Comparison of ENCODE assay signal across 8 cellular contexts in genomic region chr2:203190547-203190946, GRCh38. TPM values are rescaled to one million over a fixed set of nuclear protein-coding genes. Genes with fewer than 3 reads are reported as not detected.
DNase-seq lines count a peak whose midpoint lies in the region; ATAC-seq, FAIRE-seq and TF ChIP-seq lines count a peak whose summit lies in the region.
"Not testable (repeated sequence)": the region's sequence is repeated elsewhere in the genome, so short reads cannot be mapped to it uniquely, and the experiment has no call there.

No MANE protein-coding gene starts in this region.

- not testable (repeated sequence) for DNase-seq in A549 (ENCODE audit: low read depth in 1 of 2, low spot score in 1 of 2); Caco-2; activated naive CD8-positive, alpha-beta T cell treated with anti-CD3 and anti-CD28 coated beads for 36 hours; astrocyte (ENCODE audit: low read depth); chondrocyte (ENCODE audit: low spot score)
- DNase-seq in osteocyte (ENCODE audit: extremely low spot score, unreplicated experiment), result peak; percentile 65

- H2AFZ ChIP-seq in astrocyte (ENCODE audit: low read depth, low read length), result not testable (repeated sequence)

- not testable (repeated sequence) for FAIRE-seq in A549 (lab: Jason Lieb, UNC); astrocyte (lab: Jason Lieb, UNC)

- H3K9me3 ChIP-seq in A549; Caco-2; astrocyte (ENCODE audit: insufficient read depth, low read depth, low read length): not testable (repeated sequence)

- WGBS in A549 (ENCODE audit: missing lambda C conversion rate), result 96% methylated on average over 17 of the region's 17 CpGs

- H3K4me2 ChIP-seq in A549, result 0 out of 3 replicates have a peak overlapping the region, but pooled peaks have one; percentile 18
- not testable (repeated sequence) for H3K4me2 ChIP-seq in astrocyte (ENCODE audit: low read length)

- not testable (repeated sequence) for TF ChIP-seq POLR2A in A549 (IDR thresholded peaks at IDR 0.05; ENCODE audit: low read length)

- H3K9me3 Mint-ChIP-seq in Caco-2 (ENCODE audit: unreplicated experiment); activated naive CD8-positive, alpha-beta T cell treated with anti-CD3 and anti-CD28 coated beads for 36 hours; astrocyte (ENCODE audit: unreplicated experiment); chondrocyte (ENCODE audit: low read depth); osteocyte (ENCODE audit: unreplicated experiment): not testable (repeated sequence)

- not testable (repeated sequence) for H3K4me1 Mint-ChIP-seq in Caco-2 (ENCODE audit: low read depth, unreplicated experiment); activated naive CD8-positive, alpha-beta T cell treated with anti-CD3 and anti-CD28 coated beads for 36 hours; astrocyte (ENCODE audit: low read depth, unreplicated experiment); chondrocyte (ENCODE audit: low read depth); osteocyte (ENCODE audit: unreplicated experiment)

- not testable (repeated sequence) for H3K4me3 ChIP-seq in A549; Caco-2 (ENCODE audit: low read depth, low read length); astrocyte (ENCODE audit: insufficient read depth, low read depth, low read length)

- H3K36me3 Mint-ChIP-seq in Caco-2 (ENCODE audit: insufficient read depth, unreplicated experiment) (peaks cover 49% of the 10 kb centered on the region), astrocyte (ENCODE audit: low read depth, unreplicated experiment) (peaks cover 10% of the 10 kb centered on the region), chondrocyte (ENCODE audit: low read depth) (peaks cover 30% of the 10 kb centered on the region), osteocyte (ENCODE audit: unreplicated experiment) (peaks cover 49% of the 10 kb centered on the region)
- H3K36me3 Mint-ChIP-seq in activated naive CD8-positive, alpha-beta T cell treated with anti-CD3 and anti-CD28 coated beads for 36 hours, result not testable (repeated sequence)

- H3K4me1 ChIP-seq in A549; Caco-2; astrocyte (ENCODE audit: insufficient read depth, low read length): not testable (repeated sequence)

- not testable (repeated sequence) for TF ChIP-seq CTCF in 22Rv1 (IDR thresholded peaks at IDR 0.05); A549 (IDR thresholded peaks at IDR 0.05); Caco-2 (IDR thresholded peaks at IDR 0.05; ENCODE audit: insufficient read depth in 1 of 2, low read depth in 1 of 2, low read length in 1 of 2, severe bottlenecking in 1 of 2, unreplicated experiment in 1 of 2); VCaP (conservative IDR thresholded peaks at IDR 0.05); astrocyte (IDR thresholded peaks at IDR 0.05; ENCODE audit: insufficient read depth, low read depth, low read length); chondrocyte (IDR thresholded peaks at IDR 0.05); osteocyte (IDR thresholded peaks at IDR 0.05)

- ATAC-seq in A549, result not testable (repeated sequence)

- TF ChIP-seq RAD21 in A549 (conservative IDR thresholded peaks at IDR 0.05 in 1 of 2, IDR thresholded peaks at IDR 0.05 in 1 of 2), result not testable (repeated sequence)

- POLR2A ChIA-PET in A549 (lab: Yijun Ruan, JAX); Caco-2 (lab: Charles Lee): not testable (repeated sequence)

- not testable (repeated sequence) for H4K20me1 ChIP-seq in astrocyte (ENCODE audit: insufficient read depth, low read length)

- not testable (repeated sequence) for H3K36me3 ChIP-seq in Caco-2 (ENCODE audit: control insufficient read depth, insufficient read depth, low read length)
- peaks cover 16% of the 10 kb centered on the region for H3K36me3 ChIP-seq in astrocyte (ENCODE audit: insufficient read depth, low read length)

- H3K27me3 ChIP-seq in Caco-2 (replicated peaks; ENCODE audit: control insufficient read depth, insufficient read depth, low read length); astrocyte (ENCODE audit: insufficient read depth, low read length): not testable (repeated sequence)

- BruUV-seq in Caco-2 (replicated peaks; lab: Mats Ljungman, UMichigan), result TSS peak; percentile 73

- peak overlapping the region; percentile 2; the same call in 1 of the 2 replicates for H3K27ac ChIP-seq in 22Rv1
- H3K27ac ChIP-seq in A549; astrocyte (ENCODE audit: low read depth, low read length): not testable (repeated sequence)
- 0 out of 2 replicates have a peak overlapping the region, but pooled peaks have one; percentile 8 for H3K27ac ChIP-seq in VCaP

- not testable (repeated sequence) for H3K79me2 ChIP-seq in astrocyte (ENCODE audit: insufficient read depth, low read length)

- TF ChIP-seq EP300 in A549 (IDR thresholded peaks at IDR 0.05), result not testable (repeated sequence)

- not testable (repeated sequence) for H3K27me3 Mint-ChIP-seq in Caco-2 (ENCODE audit: insufficient read depth, unreplicated experiment); activated naive CD8-positive, alpha-beta T cell treated with anti-CD3 and anti-CD28 coated beads for 36 hours; astrocyte (ENCODE audit: low read depth, unreplicated experiment); chondrocyte (ENCODE audit: low read depth); osteocyte (ENCODE audit: unreplicated experiment)

- intact Hi-C loops in Caco-2 (cut with micrococcal nuclease; ENCODE audit: unreplicated experiment), result not testable (repeated sequence)

- H3K9ac ChIP-seq in astrocyte (ENCODE audit: low read length), result not testable (repeated sequence)

- CTCF ChIA-PET in A549 (lab: Yijun Ruan, JAX); Caco-2 (lab: Charles Lee): not testable (repeated sequence)

- H3K4me3 Mint-ChIP-seq in Caco-2 (ENCODE audit: unreplicated experiment); activated naive CD8-positive, alpha-beta T cell treated with anti-CD3 and anti-CD28 coated beads for 36 hours; astrocyte (ENCODE audit: unreplicated experiment); chondrocyte (ENCODE audit: unreplicated experiment); osteocyte (ENCODE audit: unreplicated experiment): not testable (repeated sequence)

- H3K27ac Mint-ChIP-seq in Caco-2 (ENCODE audit: unreplicated experiment), result not testable (repeated sequence)
- H3K27ac Mint-ChIP-seq in activated naive CD8-positive, alpha-beta T cell treated with anti-CD3 and anti-CD28 coated beads for 36 hours, result peak overlapping the region; percentile 25
- peak overlapping the region; percentile 66 for H3K27ac Mint-ChIP-seq in astrocyte (ENCODE audit: unreplicated experiment)
- peak overlapping the region; percentile 32 for H3K27ac Mint-ChIP-seq in chondrocyte (ENCODE audit: unreplicated experiment)
- peak overlapping the region; percentile 73 for H3K27ac Mint-ChIP-seq in osteocyte (ENCODE audit: unreplicated experiment)

RNA-seq across cellular contexts. Expression of gene CYP20A1, which starts 48.3 kb away (rescaled TPM):
- polyA plus RNA-seq in A549 (2011; rRNA removed), result 16.0 and 19.7 TPM in 2 replicates
- polyA plus RNA-seq in A549 (2012; cell fraction: cytosol; rRNA removed), result 4.9 and 5.2 TPM in 2 replicates
- 2.9 and 4.5 TPM in 2 replicates for polyA plus RNA-seq in A549 (2012; cell fraction: nucleus; rRNA removed)
- 7.5 to 8.5 TPM (median 7.9 TPM) in 3 replicates for polyA plus RNA-seq in A549 (2017; fragmentation: RNase III; extraction: RNeasy Plus Mini Kit Qiagen cat#74134 plus additional on column Dnase treatment)
- 13.1 and 14.3 TPM in 2 replicates for polyA minus RNA-seq in A549 (2011; rRNA and poly(A)+ RNA removed)
- total RNA-seq in Caco-2 (2022), result 32.1 and 39.3 TPM in 2 replicates
- total RNA-seq in activated naive CD8-positive, alpha-beta T cell treated with anti-CD3 and anti-CD28 coated beads for 36 hours, result 10 to 100 TPM; 19.8 to 20.6 TPM
- 14.4 and 17.3 TPM in 2 replicates for total RNA-seq in astrocyte
- 25.7 to 33.0 TPM (median 30.7 TPM) in 3 replicates for total RNA-seq in chondrocyte
- total RNA-seq in osteocyte, result 32.4 and 33.4 TPM in 2 replicates
